23 cellular contexts compared by ENCODE assay signal in the genomic region with DNA sequence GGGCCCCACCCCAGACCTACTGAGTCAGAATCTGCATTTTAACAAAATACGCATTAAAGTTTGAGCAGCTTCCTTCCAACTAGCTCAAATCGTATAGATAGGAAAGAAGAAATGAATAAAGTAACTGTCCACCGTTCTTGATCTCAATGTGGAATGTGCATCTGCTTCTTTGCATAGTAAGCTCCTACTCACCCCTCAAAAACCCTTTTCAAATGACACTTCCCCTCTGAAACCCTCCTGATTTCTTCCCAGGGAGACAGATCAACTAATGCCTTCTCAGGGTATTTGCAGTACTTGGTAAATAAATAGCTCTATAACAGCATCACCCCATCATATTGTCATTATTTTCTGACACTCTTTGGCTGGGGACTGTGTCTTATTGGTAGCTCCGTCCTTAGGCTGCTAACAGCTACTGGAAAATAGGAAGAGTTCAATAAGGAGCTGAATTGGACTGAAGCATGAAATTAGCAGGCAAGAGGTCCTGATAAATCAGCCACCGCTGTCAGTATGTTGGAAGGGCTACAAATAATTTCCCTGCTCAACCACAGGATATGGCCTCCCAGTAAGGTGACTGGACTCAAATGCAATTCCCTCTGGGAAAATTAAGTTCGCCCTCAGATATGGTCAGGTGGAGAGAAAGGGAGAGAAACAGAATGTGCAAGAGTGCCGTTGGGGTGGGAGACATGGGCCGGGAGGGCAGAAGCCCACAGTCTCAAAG. TPM values are rescaled to one million over a fixed set of nuclear protein-coding genes. Genes with fewer than 3 reads are reported as not detected.
DNase-seq lines count a peak whose midpoint lies in the region; TF ChIP-seq lines count a peak whose summit lies in the region.
"Had no signal": no experiment of that assay in that cellular context is flagged by ENCODE, and none has a peak within 500 bp of the region (broad histone marks: within the 10 kb centered on the region; RNA-seq: fewer than 3 reads in every experiment).

No MANE protein-coding gene starts in this region.

- in situ Hi-C loops in astrocyte of the cerebellum (cut with HindIII; ENCODE audit: low sequenced_read_pairs) = loop anchor here (5.0 kb wide), 1 partner anchor 92 kb away; no protein-coding TSS in a partner anchor

- no peaks in the 10 kb centered on the region for H3K4me1 ChIP-seq in smooth muscle cell (ENCODE audit: low read depth)
- H3K4me1 ChIP-seq: A549, Caco-2 had no signal

- H3K4me2 ChIP-seq in smooth muscle cell = no peak overlapping the region
- H3K4me2 ChIP-seq: A549, GM23338 had no signal

- H3K4me1 Mint-ChIP-seq in HFFc6 (ENCODE audit: low read depth) = peaks cover 100% of the 10 kb centered on the region
- H3K4me1 Mint-ChIP-seq in nephron progenitor cell = peaks cover 23% of the 10 kb centered on the region

- H3K4me3 ChIP-seq in AG10803 (ENCODE audit: low read length) (no peak overlapping the region), astrocyte of the cerebellum (ENCODE audit: low read depth, low read length) (no peak overlapping the region), smooth muscle cell (no peak overlapping the region)
- H3K4me3 ChIP-seq: A549, GM23338, SJSA1 had no signal

- DNase-seq in AG10803 (ENCODE audit: low read depth) (peak; percentile 62), HFFc6 (no peak), astrocyte of the cerebellum (ENCODE audit: low read depth) (peak; percentile 67), nephron progenitor cell (no peak), HCEC 1CT (no peak), kidney tubule cell (ENCODE audit: low spot score) (no peak), smooth muscle cell (lab: John Stamatoyannopoulos, UW; ENCODE audit: unreplicated experiment) (no peak)
- no peak for DNase-seq in stimulated activated CD4-positive, alpha-beta T cell treated with anti-CD3 and anti-CD28 coated beads, Interleukin-4, amount 100 ng/mL, for 4 hours
- DNase-seq: Caco-2; CD4-positive, alpha-beta T cell; DMS 273 treated with DMSO at 0.1 percent for 48 hours; DND-41; GDM1; Karpas-422; NCI-H1092; NCI-H1436; NCI-H1930; NCI-H226; NCI-H510A treated with DMSO at 0.1 percent for 48 hours; NCI-H748 treated with DMSO at 0.1 percent for 48 hours had no signal

- H3K4me3 Mint-ChIP-seq in HFFc6 (peak overlapping the region; percentile 70), nephron progenitor cell (no peak overlapping the region)
- H3K4me3 Mint-ChIP-seq: CD4-positive, alpha-beta T cell; GM23338 had no signal

- H3K27ac Mint-ChIP-seq in HFFc6 = peak overlapping the region; percentile 92
- H3K27ac Mint-ChIP-seq in nephron progenitor cell = peak overlapping the region; percentile 34
- H3K27ac Mint-ChIP-seq: CD4-positive, alpha-beta T cell; GM23338 had no signal

- no peak overlapping the region for H2AFZ ChIP-seq in smooth muscle cell (ENCODE audit: low read depth)
- H2AFZ ChIP-seq: GM23338 had no signal

- no peak for TF ChIP-seq CTCF in AG10803 (conservative IDR thresholded peaks at IDR 0.05; ENCODE audit: low read length)
- TF ChIP-seq CTCF in HFFc6 (IDR thresholded peaks at IDR 0.05) = no peak
- TF ChIP-seq CTCF in astrocyte of the cerebellum (IDR thresholded peaks at IDR 0.05; ENCODE audit: low read depth, low read length, missing control alignments) = no peak
- no peak for TF ChIP-seq CTCF in nephron progenitor cell (IDR thresholded peaks at IDR 0.05)
- no peak for TF ChIP-seq CTCF in smooth muscle cell (IDR thresholded peaks at IDR 0.05; ENCODE audit: borderline replicate concordance, insufficient read depth, poor library complexity, severe bottlenecking)

- no peaks in the 10 kb centered on the region for H3K27me3 ChIP-seq in smooth muscle cell (ENCODE audit: low read depth)
- H3K27me3 ChIP-seq: SJSA1 had no signal

- no peaks in the 10 kb centered on the region for H3F3A ChIP-seq in smooth muscle cell (ENCODE audit: low read depth)

- WGBS in smooth muscle cell (ENCODE audit: low lambda C conversion rate) = 91% methylated on average over 8 of the region's 8 CpGs

- H3K36me3 Mint-ChIP-seq in HFFc6 (ENCODE audit: low read depth) (peaks cover 95% of the 10 kb centered on the region), nephron progenitor cell (ENCODE audit: low read depth) (no peaks in the 10 kb centered on the region)

- H3K27me3 Mint-ChIP-seq in HFFc6 (ENCODE audit: insufficient read depth) (peaks cover 38% of the 10 kb centered on the region), nephron progenitor cell (ENCODE audit: low read depth, poor library complexity) (peaks cover 24% of the 10 kb centered on the region)

- H3K36me3 ChIP-seq in smooth muscle cell (ENCODE audit: low read depth) = no peaks in the 10 kb centered on the region
- H3K36me3 ChIP-seq: SJSA1 had no signal

- H3K27ac ChIP-seq in smooth muscle cell (ENCODE audit: low read depth) = no peak overlapping the region
- H3K27ac ChIP-seq: A549, SJSA1 had no signal

- H4K20me1 ChIP-seq in smooth muscle cell (ENCODE audit: low read depth) = no peaks in the 10 kb centered on the region

- H3K9ac ChIP-seq in smooth muscle cell (ENCODE audit: low read depth) = no peak overlapping the region

- H3K9me3 ChIP-seq in smooth muscle cell (replicated peaks; ENCODE audit: low read depth) = no peaks in the 10 kb centered on the region
- H3K9me3 ChIP-seq: A549, Caco-2, SJSA1 had no signal

- H3K9me3 Mint-ChIP-seq in HFFc6 (no peaks in the 10 kb centered on the region), nephron progenitor cell (no peaks in the 10 kb centered on the region)
- H3K9me3 Mint-ChIP-seq: CD4-positive, alpha-beta T cell; GM23338 had no signal

- no peaks in the 10 kb centered on the region for H3K79me2 ChIP-seq in smooth muscle cell (ENCODE audit: low read depth)

RNA-seq across cellular contexts. Expression of a gene that starts 10.2 kb away (rescaled TPM):
- total RNA-seq in HFFc6 (2021; fragmentation: NEBNext Ultra II Directional; extraction: Animal tissue kit (Norgen Biotek cat#: 25700)) = 100 to 1,000 TPM; 596 to 899 (median 635) TPM
- total RNA-seq in smooth muscle cell = 1.1 and 2.0 TPM in 2 replicates
- polyA plus RNA-seq in smooth muscle cell = 0.54 and 1.5 TPM in 2 replicates

RNA-seq across cellular contexts. Expression of a gene that starts 25.6 kb away (rescaled TPM):
- total RNA-seq in HFFc6 (2021; fragmentation: NEBNext Ultra II Directional; extraction: Animal tissue kit (Norgen Biotek cat#: 25700)) = under 1 TPM in 1 of 6 experiments, not detected in 5; 0.25 TPM
- not detected in 2 replicates for total RNA-seq in smooth muscle cell
- not detected in 2 replicates for polyA plus RNA-seq in smooth muscle cell
- total RNA-seq: Caco-2; CD4-positive, alpha-beta T cell; GM23338; SJSA1 had no signal
- polyA plus RNA-seq: A549, GM23338 had no signal

Comparison
In these comparisons a context has a peak if more than half of its experiments do, and no peak if none do; other contexts are left out.
1. DNase-seq: peak in AG10803 (single experiment) and astrocyte of the cerebellum (single experiment); none in HFFc6 (single experiment), nephron progenitor cell (single experiment), stimulated activated CD4-positive, alpha-beta T cell treated with anti-CD3 and anti-CD28 coated beads, Interleukin-4, amount 100 ng/mL, for 4 hours (0 of 2), HCEC 1CT (single experiment), kidney tubule cell (single experiment) and smooth muscle cell (single experiment).
2. RNA of a gene that starts 10.2 kb away (total RNA-seq): 596 to 899 TPM in HFFc6; 1.1 to 2.0 TPM in smooth muscle cell; every median in the first group is over 100 times any median in the second.